ENCODE assay signal across 22 cellular contexts in the genomic region with DNA sequence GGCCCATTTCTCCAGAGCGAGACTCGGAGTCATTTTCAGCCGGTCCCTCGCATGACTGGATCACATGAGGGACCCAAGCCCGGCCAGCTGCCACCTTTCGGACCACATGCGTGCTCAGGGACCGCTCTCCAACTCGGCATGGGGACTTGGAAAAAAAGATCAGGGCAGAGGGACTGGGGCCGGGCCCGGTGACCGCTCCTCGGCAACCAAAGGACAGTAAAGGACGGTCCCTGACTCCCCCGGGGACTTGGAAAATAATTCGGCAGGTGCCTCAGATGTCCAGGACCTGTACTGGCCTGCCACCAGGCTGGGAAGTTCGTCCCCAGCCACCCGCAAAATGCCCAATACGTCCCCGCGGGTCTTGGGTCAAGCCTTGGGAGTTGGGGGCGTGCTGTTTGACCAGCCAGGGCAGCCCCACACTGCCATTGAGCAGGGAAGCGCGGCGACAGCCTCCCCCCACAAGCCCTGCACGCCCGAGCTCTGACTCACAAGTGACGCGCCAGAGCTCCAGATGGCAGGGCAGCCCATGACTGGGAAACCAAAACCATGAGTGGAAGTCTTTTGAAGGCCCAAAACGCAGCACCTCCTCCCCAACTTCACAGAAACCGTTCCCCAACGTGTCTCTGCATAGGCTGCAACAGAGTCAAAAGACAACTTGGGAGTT.
DNase-seq lines count a peak whose midpoint lies in the region; ATAC-seq and TF ChIP-seq lines count a peak whose summit lies in the region.
"Had no signal": no experiment of that assay in that cellular context is flagged by ENCODE, and none has a peak within 500 bp of the region (broad histone marks: within the 10 kb centered on the region; RNA-seq: fewer than 3 reads in every experiment).

No MANE protein-coding gene starts in this region.

- H3K4me3 Mint-ChIP-seq in effector memory CD8-positive, alpha-beta T cell, result peak overlapping the region; percentile 52 to 86
- H3K4me3 Mint-ChIP-seq: activated CD8-positive, alpha-beta T cell treated with anti-CD3 and anti-CD28 coated beads, Interleukin-2, amount 10 ng/mL, durations not matched to agents 7 days and 5 days; brain; CD14-positive monocyte; nephron had no signal

- no peak overlapping the region for H2AFZ ChIP-seq in DND-41 (ENCODE audit: low read depth, low read length)
- H2AFZ ChIP-seq: parathyroid adenoma, PC-9 had no signal

- POLR2A ChIA-PET in HEK293T (lab: Yijun Ruan, JAX), result no interaction called here

- no peaks in the 10 kb centered on the region for H3K79me2 ChIP-seq in DND-41 (ENCODE audit: insufficient read depth, low read length)
- H3K79me2 ChIP-seq: parathyroid adenoma had no signal

- no peaks in the 10 kb centered on the region for H3K27me3 Mint-ChIP-seq in effector memory CD8-positive, alpha-beta T cell
- H3K27me3 Mint-ChIP-seq: brain had no signal

- H3K4me2 ChIP-seq in DND-41 (ENCODE audit: insufficient read depth, low read length), result no peak overlapping the region
- H3K4me2 ChIP-seq: PC-9 had no signal

- H4K20me1 ChIP-seq in DND-41 (ENCODE audit: insufficient read depth, low read length), result no peaks in the 10 kb centered on the region

- TF ChIP-seq CTCF in DND-41 (IDR thresholded peaks at IDR 0.05; ENCODE audit: borderline replicate concordance, extremely low read depth, low read length, poor library complexity, severe bottlenecking), result no peak

- no peak overlapping the region for H3K9ac ChIP-seq in DND-41 (ENCODE audit: low read depth, low read length)
- H3K9ac ChIP-seq: parathyroid adenoma had no signal

- H3K9me3 ChIP-seq in DND-41 (ENCODE audit: insufficient read depth, low read length, severe bottlenecking), result no peaks in the 10 kb centered on the region
- H3K9me3 ChIP-seq in SJSA1 (replicated peaks), result 0 out of 2 replicates have a peak, but pooled peaks cover 7% of the 10 kb centered on the region
- H3K9me3 ChIP-seq: SJCRH30 had no signal

- H3K27me3 ChIP-seq in DND-41 (ENCODE audit: insufficient read depth, low read length, poor library complexity) (no peaks in the 10 kb centered on the region), SJSA1 (replicated peaks) (no peaks in the 10 kb centered on the region)
- H3K27me3 ChIP-seq: SJCRH30 had no signal

- H3K36me3 Mint-ChIP-seq in effector memory CD8-positive, alpha-beta T cell (ENCODE audit: insufficient read depth), result peaks cover 5% of the 10 kb centered on the region
- H3K36me3 Mint-ChIP-seq: CD14-positive monocyte had no signal

- H3K4me1 ChIP-seq in DND-41 (ENCODE audit: insufficient read depth, low read length) (no peaks in the 10 kb centered on the region), SJSA1 (replicated peaks) (peaks cover 19% of the 10 kb centered on the region)
- H3K4me1 ChIP-seq: parathyroid adenoma, SJCRH30 had no signal

- H3K27ac ChIP-seq in DND-41 (ENCODE audit: low read length) (no peak overlapping the region), SJSA1 (peak overlapping the region; percentile 77)
- H3K27ac ChIP-seq: coronary artery, parathyroid adenoma, PC-9, SJCRH30, thoracic aorta had no signal

- CTCF ChIA-PET in HEK293T (lab: Yijun Ruan, JAX), result no interaction called here

- H3K4me3 ChIP-seq in DND-41 (ENCODE audit: low read depth in 1 of 2, low read length in 2 of 2), result no peak overlapping the region
- H3K4me3 ChIP-seq in SJSA1, result no peak overlapping the region
- H3K4me3 ChIP-seq: coronary artery, PC-9, SJCRH30, thoracic aorta had no signal

- peaks cover 21% of the 10 kb centered on the region for H3K36me3 ChIP-seq in DND-41 (ENCODE audit: insufficient read depth, low read length)
- H3K36me3 ChIP-seq in SJSA1, result 0 out of 2 replicates have a peak, but pooled peaks cover 3% of the 10 kb centered on the region
- H3K36me3 ChIP-seq: thoracic aorta had no signal

- H3K4me1 Mint-ChIP-seq in effector memory CD8-positive, alpha-beta T cell (ENCODE audit: low read depth in 2 of 2), result peaks cover 0 to 12% of the 10 kb centered on the region in 2 donors
- H3K4me1 Mint-ChIP-seq: CD14-positive monocyte, nephron had no signal

- H3K9me3 Mint-ChIP-seq in effector memory CD8-positive, alpha-beta T cell, result peaks cover 3 to 24% of the 10 kb centered on the region in 2 donors

- DNase-seq in DND-41 (peak; percentile 22), SJSA1 (ENCODE audit: low read depth in 1 of 2, low spot score in 2 of 2) (peak; percentile 52 to 73), HEK293T (ENCODE audit: extremely low spot score) (no peak), midbrain (lab: John Stamatoyannopoulos, UW) (no peak)
- peak in 1 of 3 experiments; percentile 30 for DNase-seq in effector memory CD8-positive, alpha-beta T cell
- DNase-seq: activated CD8-positive, alpha-beta T cell treated with anti-CD3 and anti-CD28 coated beads, Interleukin-2, amount 10 ng/mL, durations not matched to agents 7 days and 5 days; Karpas-422; left colon; mesendoderm; NCI-H1048; NCI-H187 treated with DMSO at 0.1 percent for 48 hours; PC-9; SJCRH30; stimulated activated naive CD4-positive, alpha-beta T cell had no signal

- ATAC-seq in DND-41 (ENCODE audit: insufficient read depth, low read depth), result peak; percentile 61; the same call in 2 of the 3 replicates
- peak; percentile 96 for ATAC-seq in GM21529 (IDR thresholded peaks at IDR 0.05; ENCODE audit: unreplicated experiment)
- ATAC-seq in effector memory CD8-positive, alpha-beta T cell (replicated peaks), result peak; percentile 66
- ATAC-seq in GM18498 (IDR thresholded peaks at IDR 0.05; ENCODE audit: unreplicated experiment), result no peak
- ATAC-seq: activated CD8-positive, alpha-beta T cell treated with anti-CD3 and anti-CD28 coated beads, Interleukin-2, amount 10 ng/mL, durations not matched to agents 7 days and 5 days; left colon had no signal

- peak overlapping the region in 1 of 2 donors; percentile 97 for H3K27ac Mint-ChIP-seq in effector memory CD8-positive, alpha-beta T cell
- H3K27ac Mint-ChIP-seq: activated CD8-positive, alpha-beta T cell treated with anti-CD3 and anti-CD28 coated beads, Interleukin-2, amount 10 ng/mL, durations not matched to agents 7 days and 5 days; brain; nephron had no signal

TF ChIP-seq in HEK293T, 16 proteins besides CTCF, POLR2A, EP300 and RAD21:
- TF ChIP-seq, protein P1, sequence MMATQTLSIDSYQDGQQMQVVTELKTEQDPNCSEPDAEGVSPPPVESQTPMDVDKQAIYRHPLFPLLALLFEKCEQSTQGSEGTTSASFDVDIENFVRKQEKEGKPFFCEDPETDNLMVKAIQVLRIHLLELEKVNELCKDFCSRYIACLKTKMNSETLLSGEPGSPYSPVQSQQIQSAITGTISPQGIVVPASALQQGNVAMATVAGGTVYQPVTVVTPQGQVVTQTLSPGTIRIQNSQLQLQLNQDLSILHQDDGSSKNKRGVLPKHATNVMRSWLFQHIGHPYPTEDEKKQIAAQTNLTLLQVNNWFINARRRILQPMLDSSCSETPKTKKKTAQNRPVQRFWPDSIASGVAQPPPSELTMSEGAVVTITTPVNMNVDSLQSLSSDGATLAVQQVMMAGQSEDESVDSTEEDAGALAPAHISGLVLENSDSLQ (IDR thresholded peaks at IDR 0.05), result no peak
- TF ChIP-seq FOXK2 (IDR thresholded peaks at IDR 0.05), result no peak
- TF ChIP-seq ELF4 (IDR thresholded peaks at IDR 0.05), result no peak
- TF ChIP-seq SP1 (IDR thresholded peaks at IDR 0.05), result no peak
- TF ChIP-seq CTBP1 (IDR thresholded peaks at IDR 0.05; ENCODE audit: borderline replicate concordance), result no peak
- TF ChIP-seq SUZ12 (IDR thresholded peaks at IDR 0.05), result no peak
- no peak for TF ChIP-seq L3MBTL2 (conservative IDR thresholded peaks at IDR 0.05)
- TF ChIP-seq FOXM1 (IDR thresholded peaks at IDR 0.05; ENCODE audit: borderline replicate concordance), result no peak
- TF ChIP-seq LEF1 (IDR thresholded peaks at IDR 0.05; ENCODE audit: borderline replicate concordance), result no peak

Comparison
In these comparisons a context has a peak if more than half of its experiments do, and no peak if none do; other contexts are left out.
1. DNase-seq: peak in DND-41 (single experiment) and SJSA1 (2 of 2); none in HEK293T (single experiment) and midbrain (single experiment).